Comparison of ENCODE assay signal across 1 cellular context in the genomic region with DNA sequence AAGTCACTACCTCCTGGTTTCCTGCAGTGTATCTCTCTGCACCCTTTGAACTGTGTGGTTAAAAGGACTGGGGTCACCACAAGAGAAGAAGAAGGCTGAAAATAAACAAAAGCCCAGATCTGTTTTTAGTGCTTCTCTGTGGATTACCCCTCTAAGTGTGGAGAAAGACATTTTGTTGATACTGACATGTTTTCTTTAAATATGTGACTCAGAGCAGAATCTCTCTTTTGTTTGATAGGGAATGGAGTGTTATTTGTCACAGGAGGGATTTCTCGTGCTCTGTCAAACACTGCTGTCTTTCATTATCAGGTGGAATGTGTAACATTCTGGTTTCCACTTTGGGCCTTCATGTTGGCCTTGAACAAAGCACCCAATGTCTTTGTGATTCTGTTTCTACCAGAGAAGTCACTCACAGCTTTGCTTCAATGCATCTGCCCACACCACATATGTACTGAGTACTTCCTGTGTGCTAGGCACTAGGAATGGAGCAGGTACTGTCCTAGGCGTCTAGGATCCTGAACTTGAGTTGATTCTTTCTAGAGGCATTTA.
A peak's percentile ranks its signal among the peaks of the same experiment; 100 is the strongest.
TF ChIP-seq lines count a peak whose summit lies in the region.

No MANE protein-coding gene starts in this region.

TF ChIP-seq in GM12878, 131 proteins besides CTCF, POLR2A, EP300 and RAD21 (continued from another document):
- TF ChIP-seq CUX1 (IDR thresholded peaks at IDR 0.05; ENCODE audit: insufficient replicate concordance, low read depth, low read length): no peak
- no peak for TF ChIP-seq TCF7 (IDR thresholded peaks at IDR 0.05; ENCODE audit: borderline replicate concordance)
- no peak for TF ChIP-seq EZH2 (IDR thresholded peaks at IDR 0.05; ENCODE audit: borderline replicate concordance, control insufficient read depth, low read depth, low read length)
- TF ChIP-seq CBX3 (IDR thresholded peaks at IDR 0.05; ENCODE audit: borderline replicate concordance, low read depth): no peak
- TF ChIP-seq MEF2B (IDR thresholded peaks at IDR 0.05; ENCODE audit: partially characterized antibody, poor library complexity, severe bottlenecking): peak; percentile 73
- 0 out of 2 replicates have a peak, but pooled peaks have one; percentile 48 for TF ChIP-seq DPF2 (IDR thresholded peaks at IDR 0.05)
- TF ChIP-seq IKZF2 (IDR thresholded peaks at IDR 0.05): peak; percentile 79 to 81
